Comparison of ENCODE assay signal across 28 cellular contexts in the genomic region with DNA sequence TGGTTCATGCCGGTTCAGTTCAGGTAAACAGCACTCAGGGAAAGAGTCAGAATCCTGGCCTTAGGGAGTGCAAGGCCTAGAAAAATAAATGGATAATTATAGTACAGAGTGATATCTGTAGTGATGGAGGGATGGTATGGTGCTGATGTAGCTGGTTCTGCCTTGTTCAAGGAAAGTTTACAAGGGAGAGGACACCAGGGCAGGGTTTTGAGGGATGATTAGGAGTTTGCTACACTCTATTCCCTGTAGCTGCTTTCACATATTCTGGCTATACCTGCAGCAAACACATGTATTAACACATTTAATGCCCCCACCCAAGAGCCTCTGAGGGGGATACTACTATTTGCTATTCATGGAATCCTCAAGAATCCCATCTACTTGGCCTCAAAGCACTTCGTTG. TPM values are rescaled to one million over a fixed set of nuclear protein-coding genes. Genes with fewer than 3 reads are reported as not detected.
"Had no signal": no experiment of that assay in that cellular context is flagged by ENCODE, and none has a peak within 500 bp of the region (broad histone marks: within the 10 kb centered on the region; RNA-seq: fewer than 3 reads in every experiment).

No MANE protein-coding gene starts in this region.

- H3K36me3 ChIP-seq: stomach, suprapubic skin, thoracic aorta, thyroid gland, tibial artery, tibial nerve, transverse colon, upper lobe of left lung, upper lobe of right lung, uterus, vagina had no signal

- H3K27me3 ChIP-seq: suprapubic skin, testis, thyroid gland, tibial artery, tibial nerve, upper lobe of left lung, upper lobe of right lung, uterus, vagina had no signal

- H3K9me3 Mint-ChIP-seq: stimulated activated effector memory CD8-positive, alpha-beta T cell treated with anti-CD3 and anti-CD28 coated beads, Interleukin-12 subunit alpha, Interleukin-12 subunit beta, amount 100 ng/mL, for 72 hours; stimulated activated memory B cell treated with anti-CD40 and anti-IgM and Interleukin-4, amounts not matched to agents 10 μg/mL and 1 μg/mL and 100 μg/mL, for 72 hours; stimulated activated naive B cell treated with anti-CD40 and anti-IgM and Interleukin-4, amounts not matched to agents 10 μg/mL and 1 μg/mL and 100 μg/mL, for 72 hours; stimulated activated naive CD8-positive, alpha-beta T cell treated with anti-CD3 and anti-CD28 coated beads, Interleukin-15, amount 100 ng/mL, for 72 hours; stimulated activated naive CD8-positive, alpha-beta T cell treated with anti-CD3 and anti-CD28 coated beads, Interleukin-15, Interleukin-2, amounts not matched to agents 100 ng/mL and 50 ng/mL, for 24 hours; type B pancreatic cell had no signal

- H3K4me3 ChIP-seq: stomach, suprapubic skin, testis, thoracic aorta, thyroid gland, tibial artery, tibial nerve, transverse colon, upper lobe of left lung, upper lobe of right lung, uterus, vagina had no signal

- DNase-seq: stimulated activated CD4-positive, alpha-beta T cell treated with anti-CD3 and anti-CD28 coated beads, Interleukin-2, amount 100 ng/mL, for 48 hours; stimulated activated CD4-positive, alpha-beta T cell treated with anti-CD3 and anti-CD28 coated beads, Interleukin-4, amount 100 ng/mL, for 1 hour; stimulated activated CD4-positive, alpha-beta T cell treated with anti-CD3 and anti-CD28 coated beads, Interleukin-4, amount 100 ng/mL, for 24 hours; stimulated activated CD4-positive, alpha-beta T cell treated with anti-CD3 and anti-CD28 coated beads, Interleukin-4, amount 100 ng/mL, for 4 hours; stimulated activated CD8-positive, alpha-beta memory T cell treated with anti-CD3 and anti-CD28 coated beads, Interleukin-4, amount 100 ng/mL, for 48 hours; stimulated activated naive B cell treated with anti-CD40 and anti-IgM and Interleukin-4, amounts not matched to agents 10 μg/mL and 1 μg/mL and 100 μg/mL, for 72 hours; stimulated activated naive CD4-positive, alpha-beta T cell; stimulated activated naive CD4-positive, alpha-beta T cell treated with Interleukin-2 at 50 U/mL for 16 hours; stimulated activated naive CD8-positive, alpha-beta T cell treated with anti-CD3 and anti-CD28 coated beads, Interleukin-15, amount 100 ng/mL, for 72 hours; stimulated activated naive CD8-positive, alpha-beta T cell treated with anti-CD3 and anti-CD28 coated beads, Interleukin-15, Interleukin-2, amounts not matched to agents 100 U/mL and 50 U/mL, for 24 hours; stomach; substantia nigra; testis; thyroid gland; tibial artery; transverse colon; trophoblast cell; upper lobe of left lung; upper lobe of right lung; uterus had no signal

- H3K27ac ChIP-seq: stomach, suprapubic skin, testis, thoracic aorta, thyroid gland, tibial artery, tibial nerve, transverse colon, upper lobe of left lung, upper lobe of right lung, uterus, vagina had no signal

- H3K36me3 Mint-ChIP-seq: stimulated activated effector memory CD8-positive, alpha-beta T cell treated with anti-CD3 and anti-CD28 coated beads, Interleukin-12 subunit alpha, Interleukin-12 subunit beta, amount 100 ng/mL, for 72 hours; stimulated activated memory B cell treated with anti-CD40 and anti-IgM and Interleukin-4, amounts not matched to agents 10 μg/mL and 1 μg/mL and 100 μg/mL, for 72 hours; stimulated activated naive B cell treated with anti-CD40 and anti-IgM and Interleukin-4, amounts not matched to agents 10 μg/mL and 1 μg/mL and 100 μg/mL, for 72 hours; type B pancreatic cell had no signal

- ATAC-seq: stimulated activated effector memory CD8-positive, alpha-beta T cell treated with anti-CD3 and anti-CD28 coated beads, Interleukin-12 subunit alpha, Interleukin-12 subunit beta, amount 100 ng/mL, for 72 hours; stimulated activated memory B cell treated with anti-CD40 and anti-IgM and Interleukin-4, amounts not matched to agents 10 μg/mL and 1 μg/mL and 100 μg/mL, for 72 hours; stimulated activated naive B cell treated with anti-CD40 and anti-IgM and Interleukin-4, amounts not matched to agents 10 μg/mL and 1 μg/mL and 100 μg/mL, for 72 hours; stimulated activated naive CD8-positive, alpha-beta T cell treated with anti-CD3 and anti-CD28 coated beads, Interleukin-15, amount 100 ng/mL, for 72 hours; stimulated activated naive CD8-positive, alpha-beta T cell treated with anti-CD3 and anti-CD28 coated beads, Interleukin-15, Interleukin-2, amounts not matched to agents 100 U/mL and 50 U/mL, for 24 hours; upper lobe of right lung had no signal

- H3K4me1 ChIP-seq: testis, thyroid gland, uterus had no signal

- H3K27ac Mint-ChIP-seq: stimulated activated effector memory CD8-positive, alpha-beta T cell treated with anti-CD3 and anti-CD28 coated beads, Interleukin-12 subunit alpha, Interleukin-12 subunit beta, amount 100 ng/mL, for 72 hours; stimulated activated memory B cell treated with anti-CD40 and anti-IgM and Interleukin-4, amounts not matched to agents 10 μg/mL and 1 μg/mL and 100 μg/mL, for 72 hours; stimulated activated naive B cell treated with anti-CD40 and anti-IgM and Interleukin-4, amounts not matched to agents 10 μg/mL and 1 μg/mL and 100 μg/mL, for 72 hours; stimulated activated naive CD8-positive, alpha-beta T cell treated with anti-CD3 and anti-CD28 coated beads, Interleukin-15, Interleukin-2, amounts not matched to agents 100 ng/mL and 50 ng/mL, for 24 hours; type B pancreatic cell had no signal

- H3K4me3 Mint-ChIP-seq: stimulated activated effector memory CD8-positive, alpha-beta T cell treated with anti-CD3 and anti-CD28 coated beads, Interleukin-12 subunit alpha, Interleukin-12 subunit beta, amount 100 ng/mL, for 72 hours; stimulated activated memory B cell treated with anti-CD40 and anti-IgM and Interleukin-4, amounts not matched to agents 10 μg/mL and 1 μg/mL and 100 μg/mL, for 72 hours; stimulated activated naive B cell treated with anti-CD40 and anti-IgM and Interleukin-4, amounts not matched to agents 10 μg/mL and 1 μg/mL and 100 μg/mL, for 72 hours; stimulated activated naive CD8-positive, alpha-beta T cell treated with anti-CD3 and anti-CD28 coated beads, Interleukin-15, amount 100 ng/mL, for 72 hours; stimulated activated naive CD8-positive, alpha-beta T cell treated with anti-CD3 and anti-CD28 coated beads, Interleukin-15, Interleukin-2, amounts not matched to agents 100 ng/mL and 50 ng/mL, for 24 hours; type B pancreatic cell had no signal

- H3K9me3 ChIP-seq: stomach, suprapubic skin, testis, thoracic aorta, thyroid gland, tibial artery, tibial nerve, transverse colon, upper lobe of left lung, upper lobe of right lung, uterus, vagina had no signal

RNA-seq across cellular contexts. Expression of a gene that starts 1.7 kb away (rescaled TPM):
- total RNA-seq: thoracic aorta, vagina had no signal
